13 cellular contexts compared by ENCODE assay signal in genomic region chr2:219661197-219661954, GRCh38. TPM values are rescaled to one million over a fixed set of nuclear protein-coding genes. Genes with fewer than 3 reads are reported as not detected.
DNase-seq lines count a peak whose midpoint lies in the region; ATAC-seq and TF ChIP-seq lines count a peak whose summit lies in the region.
"Had no signal": no experiment of that assay in that cellular context is flagged by ENCODE, and none has a peak within 500 bp of the region (broad histone marks: within the 10 kb centered on the region; RNA-seq: fewer than 3 reads in every experiment).

No MANE protein-coding gene starts in this region.

- peaks cover 9% of the 10 kb centered on the region for H3K4me1 ChIP-seq in hepatocyte (ENCODE audit: insufficient read depth)

- no peaks in the 10 kb centered on the region for H3K79me2 ChIP-seq in hepatocyte

- H3K4me3 ChIP-seq in hepatocyte: no peak overlapping the region

- TF ChIP-seq CTCF in hepatocyte (IDR thresholded peaks at IDR 0.05; ENCODE audit: poor library complexity) (no peak), natural killer cell (IDR thresholded peaks at IDR 0.05) (no peak)

- H3K4me1 Mint-ChIP-seq in natural killer cell: no peaks in the 10 kb centered on the region
- H3K4me1 Mint-ChIP-seq: stimulated activated effector memory CD8-positive, alpha-beta T cell treated with anti-CD3 and anti-CD28 coated beads, Interleukin-12 subunit alpha, Interleukin-12 subunit beta, amount 100 ng/mL, for 72 hours had no signal

- WGBS in hepatocyte (ENCODE audit: low lambda C conversion rate, missing lambda C conversion rate): 34% methylated on average over 7 of the region's 7 CpGs

- no peaks in the 10 kb centered on the region for H4K20me1 ChIP-seq in hepatocyte (ENCODE audit: insufficient read depth, poor library complexity, severe bottlenecking)

- H3K36me3 Mint-ChIP-seq in natural killer cell: peaks cover 6% of the 10 kb centered on the region
- H3K36me3 Mint-ChIP-seq: stimulated activated effector memory CD8-positive, alpha-beta T cell treated with anti-CD3 and anti-CD28 coated beads, Interleukin-12 subunit alpha, Interleukin-12 subunit beta, amount 100 ng/mL, for 72 hours had no signal

- H3K9me3 Mint-ChIP-seq in natural killer cell: peaks cover 0 to 4% of the 10 kb centered on the region in 2 donors

- no peaks in the 10 kb centered on the region for H3K9me2 ChIP-seq in hepatocyte (replicated peaks; ENCODE audit: insufficient read depth)

- H3K27me3 ChIP-seq in hepatocyte: no peaks in the 10 kb centered on the region

- intact Hi-C loops in natural killer cell (cut with micrococcal nuclease): no loop called here

- ATAC-seq in GM18867 (IDR thresholded peaks at IDR 0.05; ENCODE audit: unreplicated experiment): peak; percentile 94
- ATAC-seq in GM21825 (IDR thresholded peaks at IDR 0.05; ENCODE audit: unreplicated experiment): peak; percentile 92
- ATAC-seq in HG03460 (IDR thresholded peaks at IDR 0.05; ENCODE audit: unreplicated experiment): peak; percentile 95
- no peak for ATAC-seq in activated CD4-positive, CD25-positive, alpha-beta regulatory T cell treated with anti-CD3 and anti-CD28 coated beads, Interleukin-2, amount 50 U/mL, for 24 hours
- ATAC-seq in natural killer cell: no peak
- ATAC-seq: activated T-cell treated with anti-CD3 and anti-CD28 coated beads, Interleukin-2, amount 50 U/mL, for 4 hours; stimulated activated effector memory CD8-positive, alpha-beta T cell treated with anti-CD3 and anti-CD28 coated beads, Interleukin-12 subunit alpha, Interleukin-12 subunit beta, amount 100 ng/mL, for 72 hours had no signal

- H3K27ac ChIP-seq in hepatocyte: peak overlapping the region; percentile 82
- H3K27ac ChIP-seq: KMS-11 had no signal

- DNase-seq in hepatocyte (ENCODE audit: low spot score): peak; percentile 37
- DNase-seq in NCI-H2029 (lab: John Stamatoyannopoulos, UW): no peak
- no peak for DNase-seq in NCI-H1436 treated with DMSO at 0.1 percent for 48 hours (lab: John Stamatoyannopoulos, UW)
- DNase-seq in natural killer cell: no peak
- DNase-seq: activated T-cell treated with anti-CD3 and anti-CD28 coated beads, Interleukin-2, amount 50 U/mL, for 4 hours; DND-41; Right ventricle myocardium superior had no signal

- peaks cover 15 to 25% of the 10 kb centered on the region in 2 donors for H3K27me3 Mint-ChIP-seq in natural killer cell (ENCODE audit: low read depth in 2 of 2)

- H3K36me3 ChIP-seq in hepatocyte (replicated peaks; ENCODE audit: insufficient read depth, low read depth): no peaks in the 10 kb centered on the region

- peak overlapping the region; percentile 34 for H3K4me2 ChIP-seq in hepatocyte
- H3K4me2 ChIP-seq: KMS-11 had no signal

- no peak overlapping the region for H3K4me3 Mint-ChIP-seq in natural killer cell
- H3K4me3 Mint-ChIP-seq: activated T-cell treated with anti-CD3 and anti-CD28 coated beads, Interleukin-2, amount 50 U/mL, for 4 hours; stimulated activated effector memory CD8-positive, alpha-beta T cell treated with anti-CD3 and anti-CD28 coated beads, Interleukin-12 subunit alpha, Interleukin-12 subunit beta, amount 100 ng/mL, for 72 hours had no signal

- H3K27ac Mint-ChIP-seq in natural killer cell: no peak overlapping the region
- H3K27ac Mint-ChIP-seq: stimulated activated effector memory CD8-positive, alpha-beta T cell treated with anti-CD3 and anti-CD28 coated beads, Interleukin-12 subunit alpha, Interleukin-12 subunit beta, amount 100 ng/mL, for 72 hours had no signal

- no peak overlapping the region for H2AFZ ChIP-seq in hepatocyte

- no peaks in the 10 kb centered on the region for H3K9me3 ChIP-seq in hepatocyte (ENCODE audit: low read depth)

RNA-seq across cellular contexts. Expression of gene SLC4A3, which starts 33.9 kb away (rescaled TPM):
- total RNA-seq in hepatocyte (1.8 and 3.0 TPM in 2 replicates), natural killer cell (under 1 TPM in 2 of 3 donors, not detected in 1; 0.15 to 0.45 TPM)
- polyA plus RNA-seq in hepatocyte: 8.1 and 14.1 TPM in 2 replicates

Comparison
In these comparisons a context has a peak if more than half of its experiments do, and no peak if none do; other contexts are left out.
1. ATAC-seq: peak in GM18867 (single experiment), GM21825 (single experiment) and HG03460 (single experiment); none in activated CD4-positive, CD25-positive, alpha-beta regulatory T cell treated with anti-CD3 and anti-CD28 coated beads, Interleukin-2, amount 50 U/mL, for 24 hours (0 of 2) and natural killer cell (0 of 3).